ENCODE assay signal across 15 cellular contexts in the genomic region with DNA sequence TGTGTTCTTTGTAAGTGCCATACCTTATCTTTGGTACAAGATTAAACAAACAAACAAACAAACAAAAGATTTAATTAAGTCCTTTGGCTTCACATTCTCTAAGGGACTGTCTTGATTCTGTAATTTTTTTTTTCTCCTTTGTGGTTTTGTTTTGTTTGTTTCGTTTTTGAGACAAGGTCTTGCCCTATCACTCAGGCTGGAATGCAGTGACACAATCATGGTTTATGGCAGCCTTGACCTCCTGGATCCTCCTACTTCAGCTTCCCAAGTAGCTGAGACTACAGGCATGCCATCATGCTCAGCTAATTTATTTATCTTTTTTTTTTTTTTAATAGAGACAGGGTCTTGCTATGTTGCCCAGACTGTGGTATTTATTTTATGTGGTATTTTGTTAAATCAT.
DNase-seq lines count a peak whose midpoint lies in the region; ATAC-seq and TF ChIP-seq lines count a peak whose summit lies in the region.
"Had no signal": no experiment of that assay in that cellular context is flagged by ENCODE, and none has a peak within 500 bp of the region (broad histone marks: within the 10 kb centered on the region; RNA-seq: fewer than 3 reads in every experiment).

No MANE protein-coding gene starts in this region.

- TF ChIP-seq CTCF in RWPE2 (IDR thresholded peaks at IDR 0.05; ENCODE audit: poor library complexity, severe bottlenecking), result no peak
- TF ChIP-seq CTCF in fibroblast of mammary gland (conservative IDR thresholded peaks at IDR 0.05; ENCODE audit: control insufficient read depth, insufficient read depth, low read depth, low read length), result no peak

- H3K27ac ChIP-seq in RWPE2 (ENCODE audit: poor library complexity, severe bottlenecking), result no peak overlapping the region
- H3K27ac ChIP-seq: coronary artery had no signal

- peak; percentile 56; the same call in 1 of the 3 replicates for ATAC-seq in RWPE2 (ENCODE audit: low read depth)
- no peak for ATAC-seq in GM19035 (IDR thresholded peaks at IDR 0.05; ENCODE audit: unreplicated experiment)

- H3K36me3 ChIP-seq in RWPE2 (ENCODE audit: low read depth), result 0 out of 2 replicates have a peak, but pooled peaks cover 14% of the 10 kb centered on the region

- DNase-seq in GM04504 (ENCODE audit: low read depth) (peak; percentile 64), RWPE2 (ENCODE audit: low spot score) (no peak), fibroblast of mammary gland (ENCODE audit: low read depth) (peak; percentile 71), non-pigmented ciliary epithelial cell (ENCODE audit: low read depth) (peak; percentile 37), epidermal melanocyte (ENCODE audit: insufficient read length, low spot score) (no peak), germinal center (ENCODE audit: low spot score) (no peak)
- DNase-seq in stimulated activated CD4-positive, alpha-beta T cell treated with anti-CD3 and anti-CD28 coated beads, Interleukin-12 subunit alpha, Interleukin-12 subunit beta, amount 100 ng/mL, for 4 hours, result no peak
- DNase-seq: activated CD4-positive, alpha-beta T cell treated with anti-CD3 and anti-CD28 coated beads for 48 hours; activated naive CD4-positive, alpha-beta T cell treated with anti-CD3 and anti-CD28 coated beads for 36 hours; CD8-positive, alpha-beta memory T cell; NCI-H1048 had no signal

- H3K27me3 ChIP-seq in RWPE2 (ENCODE audit: insufficient read depth, poor library complexity, severe bottlenecking), result no peaks in the 10 kb centered on the region

- H3K4me3 ChIP-seq in RWPE2 (ENCODE audit: severe bottlenecking) (no peak overlapping the region), fibroblast of mammary gland (ENCODE audit: control insufficient read depth, low read depth, low read length) (no peak overlapping the region)
- H3K4me3 ChIP-seq: coronary artery, HAP-1, smooth muscle cell had no signal

- H3K4me1 ChIP-seq in RWPE2 (ENCODE audit: insufficient read depth, poor library complexity, severe bottlenecking), result peaks cover 11% of the 10 kb centered on the region

- no peaks in the 10 kb centered on the region for H3K9me3 ChIP-seq in RWPE2 (ENCODE audit: severe bottlenecking)
- H3K9me3 ChIP-seq: HAP-1 had no signal

Comparison
In these comparisons a context has a peak if more than half of its experiments do, and no peak if none do; other contexts are left out.
1. DNase-seq: peak in GM04504 (single experiment), fibroblast of mammary gland (single experiment) and non-pigmented ciliary epithelial cell (single experiment); none in RWPE2 (single experiment), stimulated activated CD4-positive, alpha-beta T cell treated with anti-CD3 and anti-CD28 coated beads, Interleukin-12 subunit alpha, Interleukin-12 subunit beta, amount 100 ng/mL, for 4 hours (single experiment), epidermal melanocyte (single experiment) and germinal center (single experiment).